ENCODE assay signal across 28 cellular contexts in the genomic region with DNA sequence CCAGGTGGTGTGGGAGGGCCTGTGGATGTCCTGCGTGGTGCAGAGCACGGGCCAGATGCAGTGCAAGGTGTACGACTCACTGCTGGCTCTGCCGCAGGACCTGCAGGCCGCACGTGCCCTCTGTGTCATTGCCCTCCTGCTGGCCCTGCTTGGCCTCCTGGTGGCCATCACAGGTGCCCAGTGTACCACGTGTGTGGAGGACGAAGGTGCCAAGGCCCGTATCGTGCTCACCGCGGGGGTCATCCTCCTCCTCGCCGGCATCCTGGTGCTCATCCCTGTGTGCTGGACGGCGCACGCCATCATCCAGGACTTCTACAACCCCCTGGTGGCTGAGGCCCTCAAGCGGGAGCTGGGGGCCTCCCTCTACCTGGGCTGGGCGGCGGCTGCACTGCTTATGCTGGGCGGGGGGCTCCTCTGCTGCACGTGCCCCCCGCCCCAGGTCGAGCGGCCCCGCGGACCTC. TPM values are rescaled to one million over a fixed set of nuclear protein-coding genes. Genes with fewer than 3 reads are reported as not detected.
DNase-seq lines count a peak whose midpoint lies in the region; ATAC-seq, FAIRE-seq and TF ChIP-seq lines count a peak whose summit lies in the region.
"Had no signal": no experiment of that assay in that cellular context is flagged by ENCODE, and none has a peak within 500 bp of the region (broad histone marks: within the 10 kb centered on the region; RNA-seq: fewer than 3 reads in every experiment).

No MANE protein-coding gene starts in this region.

- peaks cover 16 to 32% of the 10 kb centered on the region in 2 experiments for H4K20me1 ChIP-seq in H1 (replicated peaks in 1 of 2; ENCODE audit: control insufficient read depth in 1 of 2, insufficient read depth in 2 of 2, low read length in 2 of 2)

- H3K23ac ChIP-seq in H1 (ENCODE audit: insufficient read length) (no peak overlapping the region), neuronal stem cell (ENCODE audit: low read depth, low read length, poor library complexity) (peak overlapping the region; percentile 97)

- H3K27ac ChIP-seq in H1 (ENCODE audit: low read depth, low read length) (no peak overlapping the region), neuronal stem cell (replicated peaks; ENCODE audit: low read length) (no peak overlapping the region), left ventricle myocardium inferior (replicated peaks) (no peak overlapping the region)
- H3K27ac ChIP-seq: adrenal gland, C4-2B, coronary artery, sigmoid colon had no signal

- no peak for FAIRE-seq in H1 (lab: Jason Lieb, UNC)
- FAIRE-seq: endometrium, GM12891 had no signal

- H3K79me1 ChIP-seq in H1 (ENCODE audit: low read depth, low read length) (peaks cover 11% of the 10 kb centered on the region; the same call in 1 of the 2 replicates), neuronal stem cell (ENCODE audit: low read depth, low read length) (peaks cover 3% of the 10 kb centered on the region)

- peak overlapping the region; percentile 77; the same call in 1 of the 2 replicates for H2BK5ac ChIP-seq in H1 (ENCODE audit: low read depth, low read length)
- peak overlapping the region; percentile 82 for H2BK5ac ChIP-seq in neuronal stem cell (ENCODE audit: low read length)

- H2AFZ ChIP-seq in H1 (ENCODE audit: low read length) (no peak overlapping the region), neuronal stem cell (ENCODE audit: low read length) (no peak overlapping the region)

- H4K8ac ChIP-seq in H1 (ENCODE audit: extremely low read depth, insufficient read depth, low read length) (peak overlapping the region; percentile 58; the same call in 1 of the 2 replicates), neuronal stem cell (ENCODE audit: low read depth, low read length) (no peak overlapping the region)

- peak overlapping the region; percentile 93 for H4K91ac ChIP-seq in H1 (replicated peaks; ENCODE audit: insufficient read length, low read length)
- peak overlapping the region; percentile 30 for H4K91ac ChIP-seq in neuronal stem cell (ENCODE audit: low read depth, low read length, poor library complexity)

- peak overlapping the region; percentile 92; the same call in 1 of the 2 replicates for H2BK20ac ChIP-seq in H1 (ENCODE audit: low read length)

- TF ChIP-seq CTCF in H1 (IDR thresholded peaks at IDR 0.05; ENCODE audit: control extremely low read depth in 1 of 3, insufficient read depth in 1 of 3, low read depth in 1 of 3, low read length in 3 of 3) (peak in 2 of 3 experiments; percentile 2 to 13; a peak in 2 of 4 replicates), left ventricle myocardium inferior (IDR thresholded peaks at IDR 0.05; ENCODE audit: borderline replicate concordance) (no peak)

- WGBS in H1 (ENCODE audit: extremely low coverage in 1 of 2, insufficient coverage in 1 of 2, insufficient read length in 1 of 2, insufficient replicate concordance in 2 of 2, low coverage in 1 of 2, low lambda C conversion rate in 2 of 2, missing lambda C conversion rate in 1 of 2), 2 experiments = 62% methylated on average over 22 of the region's 27 CpGs; no CpG with 5 or more reads in 1 of the 2 experiments
- no CpG with 5 or more reads among the region's 27 CpGs for WGBS in neuronal stem cell (ENCODE audit: extremely low coverage in 2 of 2, insufficient read length in 2 of 2, insufficient replicate concordance in 1 of 2), 2 donors

- H2BK120ac ChIP-seq in H1 (replicated peaks; ENCODE audit: low read depth, low read length) = peak overlapping the region; percentile 87
- H2BK120ac ChIP-seq in neuronal stem cell (ENCODE audit: low read depth, low read length) = peak overlapping the region; percentile 31

- TF ChIP-seq EP300 in Ishikawa (IDR thresholded peaks at IDR 0.05; ENCODE audit: borderline replicate concordance) = no peak
- no peak for TF ChIP-seq EP300 in H1 (IDR thresholded peaks at IDR 0.05; ENCODE audit: borderline replicate concordance in 1 of 2, low read depth in 2 of 2, low read length in 2 of 2)

- peaks cover 26% of the 10 kb centered on the region for H3K23me2 ChIP-seq in H1 (ENCODE audit: low read depth, low read length)

- TF ChIP-seq RAD21 in Ishikawa (IDR thresholded peaks at IDR 0.05; ENCODE audit: low read depth) = no peak
- TF ChIP-seq RAD21 in H1 (IDR thresholded peaks at IDR 0.05 in 1 of 2, conservative IDR thresholded peaks at IDR 0.05 in 1 of 2; ENCODE audit: low read depth in 2 of 2, low read length in 2 of 2) = peak in 1 of 2 experiments; percentile 30; a peak in 1 of 4 replicates

- POLR2A ChIA-PET in H1 (lab: Charles Lee; ENCODE audit: partially characterized antibody) = interaction anchor here (0.7 to 35.7 kb wide), 14 partner anchors 3 to 116 kb away, joined by 3 to 1808 read pairs (median 4); a partner anchor contains a TSS

- H2BK12ac ChIP-seq in H1 (ENCODE audit: low read depth, low read length) = peak overlapping the region; percentile 98
- peak overlapping the region; percentile 58 for H2BK12ac ChIP-seq in neuronal stem cell (ENCODE audit: low read length)

- peaks cover 14 to 59% (median 48%) of the 10 kb centered on the region in 4 experiments for H3K4me1 ChIP-seq in H1 (replicated peaks in 1 of 4; ENCODE audit: control insufficient read depth in 3 of 4, insufficient read depth in 4 of 4, low read length in 3 of 4)
- peaks cover 14 to 16% of the 10 kb centered on the region in 2 donors for H3K4me1 ChIP-seq in neuronal stem cell (ENCODE audit: control insufficient read depth in 2 of 2, insufficient read depth in 1 of 2, low read depth in 1 of 2, low read length in 2 of 2)
- H3K4me1 ChIP-seq in left ventricle myocardium inferior = peaks cover 8% of the 10 kb centered on the region

- H3K4ac ChIP-seq in H1 (replicated peaks; ENCODE audit: insufficient read length, low read depth, low read length) (peak overlapping the region; percentile 74), neuronal stem cell (ENCODE audit: low read length) (peak overlapping the region; percentile 66)

- H3K79me2 ChIP-seq in H1 (ENCODE audit: control insufficient read depth in 1 of 2, insufficient read depth in 2 of 2, low read length in 2 of 2) = peaks cover 11 to 28% of the 10 kb centered on the region in 2 experiments

- intact Hi-C loops in left ventricle myocardium inferior (cut with micrococcal nuclease) (no loop called here), cardiac septum (cut with DNase I) (no loop called here)

- DNase-seq in ELF-1 (ENCODE audit: low read depth, low spot score) (peak; percentile 68), H1 (ENCODE audit: low read depth in 1 of 2, low spot score in 2 of 2) (no peak), neuronal stem cell (ENCODE audit: low spot score) (no peak), left ventricle myocardium inferior (no peak), cardiac septum (ENCODE audit: low spot score) (no peak), DMS79 treated with DMSO at 0.1 percent for 48 hours (lab: John Stamatoyannopoulos, UW) (no peak)
- DNase-seq: activated CD8-positive, alpha-beta memory T cell treated with anti-CD3 and anti-CD28 coated beads for 24 hours; activated T-cell treated with anti-CD3 and anti-CD28 coated beads, Interleukin-2, amount 50 U/mL, for 24 hours; adrenal gland; NCI-H226; OCI-M1; posterior cingulate gyrus; sigmoid colon; T-helper 1 cell had no signal

- H2BK15ac ChIP-seq in H1 (ENCODE audit: low read length) (peak overlapping the region; percentile 98), neuronal stem cell (ENCODE audit: low read length) (peak overlapping the region; percentile 49)

- H3K14ac ChIP-seq in H1 (ENCODE audit: insufficient read length) (no peak overlapping the region), neuronal stem cell (ENCODE audit: low read length) (peak overlapping the region; percentile 89)

- H2AK5ac ChIP-seq in H1 (ENCODE audit: low read depth, low read length) = peak overlapping the region; percentile 69; the same call in 1 of the 2 replicates
- peak overlapping the region; percentile 90 for H2AK5ac ChIP-seq in neuronal stem cell (ENCODE audit: low read depth, low read length)

- H3K36me3 ChIP-seq in H1 (ENCODE audit: control insufficient read depth in 2 of 4, insufficient read depth in 4 of 4, low read length in 3 of 4) = peaks cover 6 to 20% (median 12%) of the 10 kb centered on the region in 4 experiments; a peak in 7 of 8 replicates
- H3K36me3 ChIP-seq in neuronal stem cell (replicated peaks in 1 of 2; ENCODE audit: control insufficient read depth in 2 of 2, insufficient read depth in 2 of 2, low read length in 2 of 2) = no peaks in the 10 kb centered on the region
- H3K36me3 ChIP-seq in left ventricle myocardium inferior = no peaks in the 10 kb centered on the region
- H3K36me3 ChIP-seq: adrenal gland, sigmoid colon had no signal

- peak overlapping the region; percentile 80 for H3K4me2 ChIP-seq in H1 (ENCODE audit: insufficient read depth in 1 of 2, low read depth in 2 of 2, low read length in 2 of 2)
- H3K4me2 ChIP-seq in neuronal stem cell (ENCODE audit: insufficient read depth, low read length, poor library complexity, severe bottlenecking) = no peak overlapping the region

- ATAC-seq in GM19455 (IDR thresholded peaks at IDR 0.05; ENCODE audit: unreplicated experiment) = no peak
- ATAC-seq: natural killer cell treated with Interleukin-12 subunit alpha and Interleukin-12 subunit beta and Interleukin-15 and Interleukin-18, amount 100 ng/mL, for 72 hours had no signal

- H3K9ac ChIP-seq in H1 (replicated peaks in 1 of 4; ENCODE audit: extremely low read depth in 1 of 4, low read depth in 3 of 4, low read length in 3 of 4) = no peak overlapping the region
- peak overlapping the region; percentile 44 for H3K9ac ChIP-seq in neuronal stem cell (ENCODE audit: low read depth, low read length, poor library complexity)

- no peaks in the 10 kb centered on the region for H3K9me3 ChIP-seq in H1 (ENCODE audit: insufficient read depth in 2 of 2, low read depth in 1 of 2, low read length in 1 of 2)
- no peaks in the 10 kb centered on the region for H3K9me3 ChIP-seq in neuronal stem cell (replicated peaks in 1 of 2; ENCODE audit: control insufficient read depth in 2 of 2, insufficient read depth in 1 of 2, low read depth in 1 of 2, low read length in 2 of 2)
- H3K9me3 ChIP-seq in left ventricle myocardium inferior (replicated peaks) = no peaks in the 10 kb centered on the region
- H3K9me3 ChIP-seq: adrenal gland, sigmoid colon had no signal

- H3K18ac ChIP-seq in H1 (ENCODE audit: extremely low read depth, low read length) = peak overlapping the region; percentile 98
- peak overlapping the region; percentile 80 for H3K18ac ChIP-seq in neuronal stem cell (ENCODE audit: low read length)

- peak in 1 of 2 experiments; percentile 48; a peak in 1 of 3 replicates for TF ChIP-seq POLR2A in H1 (IDR thresholded peaks at IDR 0.05; ENCODE audit: control extremely low read depth in 1 of 2, low read depth in 2 of 2, low read length in 2 of 2)

- H4K5ac ChIP-seq in H1 (ENCODE audit: insufficient read length, low read depth, low read length) = no peak overlapping the region

- H3K4me3 ChIP-seq in H1 (ENCODE audit: extremely low read depth in 1 of 4, insufficient read depth in 2 of 4, low read depth in 3 of 4, low read length in 4 of 4) = peak overlapping the region in 1 of 4 experiments; percentile 58; a peak in 1 of 8 replicates
- peak overlapping the region in 1 of 2 donors; percentile 15 for H3K4me3 ChIP-seq in neuronal stem cell (ENCODE audit: low read length in 2 of 2)
- no peak overlapping the region for H3K4me3 ChIP-seq in left ventricle myocardium inferior
- H3K4me3 ChIP-seq: adrenal gland, coronary artery, sigmoid colon had no signal

- CTCF ChIA-PET in H1 (lab: Charles Lee; ENCODE audit: partially characterized antibody) = interaction anchor here (1.2 to 17.3 kb wide), 6 partner anchors 10 to 30 kb away, joined by 4 to 639 read pairs (median 17); a partner anchor contains a TSS

- no peak overlapping the region for H3K56ac ChIP-seq in H1 (replicated peaks; ENCODE audit: insufficient read length, low read depth, low read length)

- H3K27me3 ChIP-seq in H1 (replicated peaks in 1 of 4; ENCODE audit: control insufficient read depth in 3 of 4, extremely low read depth in 1 of 4, insufficient read depth in 3 of 4, low read length in 3 of 4) (no peaks in the 10 kb centered on the region; a peak in 1 of 7 replicates), neuronal stem cell (ENCODE audit: control insufficient read depth in 3 of 3, insufficient read depth in 3 of 3, low read depth in 1 of 3, low read length in 3 of 3) (peaks cover 13 to 75% (median 54%) of the 10 kb centered on the region in 3 experiments), left ventricle myocardium inferior (ENCODE audit: low read depth) (peaks cover 97% of the 10 kb centered on the region)

RNA-seq across cellular contexts. Expression of a gene that starts 0.8 kb away (rescaled TPM):
- total RNA-seq in H1 (2021; fragmentation: NEBNext Ultra II Directional; extraction: Animal tissue kit (Norgen Biotek cat#: 25700)) = 0.60 and 0.77 TPM in 2 replicates
- polyA plus RNA-seq in H1 (2011; rRNA removed) = 0.89 and 2.2 TPM in 2 replicates
- polyA plus RNA-seq in H1 (2011; cell fraction: cytosol; rRNA removed) = 1.1 TPM
- polyA plus RNA-seq in H1 (2011; cell fraction: nucleus; rRNA removed) = 1.5 TPM
- 0.88 to 1.4 TPM (median 1.3 TPM) in 4 replicates for polyA plus RNA-seq in H1 (2012, experiment 1 of 2)
- 0.79 TPM for polyA plus RNA-seq in H1 (2012, experiment 2 of 2)
- 0.45 TPM for polyA plus RNA-seq in H1 (2013, experiment 1 of 2)
- 0.64 TPM for polyA plus RNA-seq in H1 (2013, experiment 2 of 2)
- 0.54 and 0.69 TPM in 2 replicates for polyA minus RNA-seq in H1 (2011; rRNA and poly(A)+ RNA removed)
- 1.2 TPM for polyA minus RNA-seq in H1 (2011; cell fraction: cytosol; rRNA and poly(A)+ RNA removed)
- polyA minus RNA-seq in H1 (2011; cell fraction: nucleus; rRNA and poly(A)+ RNA removed) = 2.4 TPM
- not detected for polyA plus RNA-seq in neuronal stem cell (2013, experiment 1 of 2)
- not detected for polyA plus RNA-seq in neuronal stem cell (2013, experiment 2 of 2)
- total RNA-seq in left ventricle myocardium inferior (1.2 TPM), cardiac septum (2.3 TPM)
- total RNA-seq: activated CD4-positive, alpha-beta T cell treated with anti-CD3 and anti-CD28 coated beads for 36 hours; fibroblast of lung; glomerular endothelial cell; sigmoid colon had no signal
- polyA plus RNA-seq: AG04450, fibroblast of lung had no signal

RNA-seq across cellular contexts. Expression of a gene that starts 4.5 kb away (rescaled TPM):
- total RNA-seq in H1 (2021; fragmentation: NEBNext Ultra II Directional; extraction: Animal tissue kit (Norgen Biotek cat#: 25700)) = 747 and 793 TPM in 2 replicates
- polyA plus RNA-seq in H1 (2011; rRNA removed) = 1,115 and 1,541 TPM in 2 replicates
- 1,064 TPM for polyA plus RNA-seq in H1 (2011; cell fraction: cytosol; rRNA removed)
- polyA plus RNA-seq in H1 (2011; cell fraction: nucleus; rRNA removed) = 853 TPM
- polyA plus RNA-seq in H1 (2012, experiment 1 of 2) = 1,062 to 1,141 TPM (median 1,120 TPM) in 4 replicates
- polyA plus RNA-seq in H1 (2012, experiment 2 of 2) = 1,707 TPM
- 1,092 TPM for polyA plus RNA-seq in H1 (2013, experiment 1 of 2)
- 1,249 TPM for polyA plus RNA-seq in H1 (2013, experiment 2 of 2)
- 497 and 676 TPM in 2 replicates for polyA minus RNA-seq in H1 (2011; rRNA and poly(A)+ RNA removed)
- 373 TPM for polyA minus RNA-seq in H1 (2011; cell fraction: cytosol; rRNA and poly(A)+ RNA removed)
- polyA minus RNA-seq in H1 (2011; cell fraction: nucleus; rRNA and poly(A)+ RNA removed) = 219 TPM
- 14.1 TPM for polyA plus RNA-seq in neuronal stem cell (2013, experiment 1 of 2)
- polyA plus RNA-seq in neuronal stem cell (2013, experiment 2 of 2) = 14.2 TPM
- not detected for total RNA-seq in left ventricle myocardium inferior
- 0.16 TPM for total RNA-seq in cardiac septum
- total RNA-seq: activated CD4-positive, alpha-beta T cell treated with anti-CD3 and anti-CD28 coated beads for 36 hours; bronchial epithelial cell; fibroblast of lung; natural killer cell treated with Interleukin-12 subunit alpha and Interleukin-12 subunit beta and Interleukin-15 and Interleukin-18, amount 100 ng/mL, for 72 hours; sigmoid colon; subcutaneous adipose tissue; ureter had no signal
- polyA plus RNA-seq: adrenal gland, sigmoid colon had no signal

RNA-seq across cellular contexts. Expression of a gene that starts 6.6 kb away (rescaled TPM):
- total RNA-seq in H1 (2021; fragmentation: NEBNext Ultra II Directional; extraction: Animal tissue kit (Norgen Biotek cat#: 25700)) = 77.0 and 81.0 TPM in 2 replicates
- polyA plus RNA-seq in H1 (2011; rRNA removed) = 82.5 and 121 TPM in 2 replicates
- 88.3 TPM for polyA plus RNA-seq in H1 (2011; cell fraction: cytosol; rRNA removed)
- polyA plus RNA-seq in H1 (2011; cell fraction: nucleus; rRNA removed) = 120 TPM
- polyA plus RNA-seq in H1 (2012, experiment 1 of 2) = 45.8 to 72.6 TPM (median 63.2 TPM) in 4 replicates
- polyA plus RNA-seq in H1 (2012, experiment 2 of 2) = 45.0 TPM
- 89.9 TPM for polyA plus RNA-seq in H1 (2013, experiment 1 of 2)
- polyA plus RNA-seq in H1 (2013, experiment 2 of 2) = 111 TPM
- 16.6 and 17.1 TPM in 2 replicates for polyA minus RNA-seq in H1 (2011; rRNA and poly(A)+ RNA removed)
- polyA minus RNA-seq in H1 (2011; cell fraction: cytosol; rRNA and poly(A)+ RNA removed) = 52.9 TPM
- polyA minus RNA-seq in H1 (2011; cell fraction: nucleus; rRNA and poly(A)+ RNA removed) = 42.5 TPM
- 10.4 TPM for polyA plus RNA-seq in neuronal stem cell (2013, experiment 1 of 2)
- 10.2 TPM for polyA plus RNA-seq in neuronal stem cell (2013, experiment 2 of 2)
- total RNA-seq in left ventricle myocardium inferior (66.2 TPM), cardiac septum (229 TPM)

RNA-seq across cellular contexts. Expression of a gene that starts 10.2 kb away (rescaled TPM):
- 66.2 and 72.7 TPM in 2 replicates for total RNA-seq in H1 (2021; fragmentation: NEBNext Ultra II Directional; extraction: Animal tissue kit (Norgen Biotek cat#: 25700))
- polyA plus RNA-seq in H1 (2011; rRNA removed) = 138 and 195 TPM in 2 replicates
- polyA plus RNA-seq in H1 (2011; cell fraction: cytosol; rRNA removed) = 98.0 TPM
- 119 TPM for polyA plus RNA-seq in H1 (2011; cell fraction: nucleus; rRNA removed)
- polyA plus RNA-seq in H1 (2012, experiment 1 of 2) = 100 to 142 TPM (median 123 TPM) in 4 replicates
- 151 TPM for polyA plus RNA-seq in H1 (2012, experiment 2 of 2)
- 119 TPM for polyA plus RNA-seq in H1 (2013, experiment 1 of 2)
- polyA plus RNA-seq in H1 (2013, experiment 2 of 2) = 124 TPM
- 16.3 and 19.5 TPM in 2 replicates for polyA minus RNA-seq in H1 (2011; rRNA and poly(A)+ RNA removed)
- polyA minus RNA-seq in H1 (2011; cell fraction: cytosol; rRNA and poly(A)+ RNA removed) = 37.1 TPM
- polyA minus RNA-seq in H1 (2011; cell fraction: nucleus; rRNA and poly(A)+ RNA removed) = 29.6 TPM
- polyA plus RNA-seq in neuronal stem cell (2013, experiment 1 of 2) = 113 TPM
- polyA plus RNA-seq in neuronal stem cell (2013, experiment 2 of 2) = 117 TPM
- 48.5 TPM for total RNA-seq in left ventricle myocardium inferior
- total RNA-seq in cardiac septum = 41.3 TPM

RNA-seq across cellular contexts. Expression of a gene that starts 10.3 kb away (rescaled TPM):
- 78.5 and 82.9 TPM in 2 replicates for total RNA-seq in H1 (2021; fragmentation: NEBNext Ultra II Directional; extraction: Animal tissue kit (Norgen Biotek cat#: 25700))
- polyA plus RNA-seq in H1 (2011; rRNA removed) = 111 and 137 TPM in 2 replicates
- polyA plus RNA-seq in H1 (2011; cell fraction: cytosol; rRNA removed) = 105 TPM
- 118 TPM for polyA plus RNA-seq in H1 (2011; cell fraction: nucleus; rRNA removed)
- polyA plus RNA-seq in H1 (2012, experiment 1 of 2) = 65.6 to 98.4 TPM (median 93.0 TPM) in 4 replicates
- 114 TPM for polyA plus RNA-seq in H1 (2012, experiment 2 of 2)
- 36.7 TPM for polyA plus RNA-seq in H1 (2013, experiment 1 of 2)
- 34.1 TPM for polyA plus RNA-seq in H1 (2013, experiment 2 of 2)
- polyA minus RNA-seq in H1 (2011; rRNA and poly(A)+ RNA removed) = 48.6 and 73.0 TPM in 2 replicates
- 59.2 TPM for polyA minus RNA-seq in H1 (2011; cell fraction: cytosol; rRNA and poly(A)+ RNA removed)
- 37.9 TPM for polyA minus RNA-seq in H1 (2011; cell fraction: nucleus; rRNA and poly(A)+ RNA removed)
- 24.2 TPM for polyA plus RNA-seq in neuronal stem cell (2013, experiment 1 of 2)
- 23.0 TPM for polyA plus RNA-seq in neuronal stem cell (2013, experiment 2 of 2)
- total RNA-seq in left ventricle myocardium inferior = 9.1 TPM
- 13.9 TPM for total RNA-seq in cardiac septum

Comparison
In these comparisons a context has a peak if more than half of its experiments do, and no peak if none do; other contexts are left out.
1. RNA of a gene that starts 4.5 kb away (total RNA-seq): 747 to 793 TPM in H1; 0.16 TPM in cardiac septum (single experiment) and not detected in left ventricle myocardium inferior (single experiment); every median in the first group is over 100 times any median in the second.